In the genomic region with DNA sequence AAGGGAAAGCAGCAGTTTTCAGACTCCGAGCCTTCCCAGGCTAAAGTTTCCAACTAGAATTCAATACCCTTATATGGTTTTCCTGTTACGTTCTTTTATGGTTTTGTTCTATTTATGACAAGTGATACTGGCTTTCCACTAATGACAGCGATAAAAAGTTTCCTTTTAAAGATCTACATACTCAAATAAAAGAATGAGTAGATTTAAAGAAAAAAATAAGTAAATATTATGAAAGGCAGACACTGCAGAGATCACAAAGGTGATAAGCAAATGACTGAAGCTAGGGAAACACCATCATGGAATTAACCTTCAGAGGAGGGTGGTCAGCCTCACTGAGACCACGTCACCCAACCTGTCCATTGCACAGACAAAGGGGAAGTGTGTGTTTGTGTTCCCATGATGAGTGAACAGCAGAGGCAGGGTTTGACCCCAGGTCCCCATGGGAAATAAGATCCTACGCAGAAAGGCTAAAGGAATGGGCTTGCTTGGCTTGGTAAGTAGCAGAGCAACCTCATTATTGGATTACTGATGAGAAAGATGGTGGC, we compare ENCODE assay signal across 8 cellular contexts. TPM values are rescaled to one million over a fixed set of nuclear protein-coding genes. Genes with fewer than 3 reads are reported as not detected.
DNase-seq lines count a peak whose midpoint lies in the region; ATAC-seq lines count a peak whose summit lies in the region.

No MANE protein-coding gene starts in this region.

- DNase-seq in NOMO-1 treated with DMSO at 0.1 percent for 48 hours (lab: John Stamatoyannopoulos, UW; ENCODE audit: unreplicated experiment) = peak; percentile 5
- DNase-seq in NOMO-1 treated with dmso at 0.1 percent for 144 hours (lab: John Stamatoyannopoulos, UW; ENCODE audit: unreplicated experiment) = no peak
- peak; percentile 56 for DNase-seq in naive B cell
- DNase-seq in NCI-H2081 (lab: John Stamatoyannopoulos, UW) = no peak
- no peak for DNase-seq in HUDEP-2 (lab: John Stamatoyannopoulos, UW; ENCODE audit: unreplicated experiment in 76 of 76)
- no peak for DNase-seq in mesendoderm

- WGBS in mesendoderm (ENCODE audit: extremely low coverage, insufficient coverage, low lambda C conversion rate) = no CpG with 5 or more reads among the region's 5 CpGs

- no peaks in the 10 kb centered on the region for H3K27me3 ChIP-seq in mesendoderm (ENCODE audit: insufficient read depth, low read length, poor library complexity)

- no peak overlapping the region for H3K56ac ChIP-seq in mesendoderm (ENCODE audit: low read length)

- no peak overlapping the region for H2BK5ac ChIP-seq in mesendoderm (ENCODE audit: low read length)

- no peaks in the 10 kb centered on the region for H3K9me3 Mint-ChIP-seq in naive B cell

- no peak overlapping the region for H2AK5ac ChIP-seq in mesendoderm (ENCODE audit: low read length)

- no peak overlapping the region for H3K18ac ChIP-seq in mesendoderm (ENCODE audit: low read length)

- no peak overlapping the region for H3K4me3 ChIP-seq in mesendoderm (ENCODE audit: low read length)

- no peaks in the 10 kb centered on the region for H3K36me3 ChIP-seq in mesendoderm (ENCODE audit: control insufficient read depth, insufficient read depth, low read length)

- H4K5ac ChIP-seq in mesendoderm (ENCODE audit: low read length) = no peak overlapping the region

- no peaks in the 10 kb centered on the region for H3K36me3 Mint-ChIP-seq in naive B cell

- no peak overlapping the region for H3K9ac ChIP-seq in mesendoderm (ENCODE audit: low read length)

- no peak overlapping the region for H3K4ac ChIP-seq in mesendoderm (ENCODE audit: low read depth, low read length)

- H3K4me1 Mint-ChIP-seq in naive B cell = peaks cover 62 to 83% (median 81%) of the 10 kb centered on the region in 3 donors

- no peak overlapping the region for H2BK120ac ChIP-seq in mesendoderm (ENCODE audit: low read depth, low read length)

- H3K27ac Mint-ChIP-seq in naive B cell = peak overlapping the region; percentile 96 to 99 (median 97)

- peak overlapping the region; percentile 69 to 85 (median 81) for H3K4me3 Mint-ChIP-seq in naive B cell

- no peak overlapping the region for H4K8ac ChIP-seq in mesendoderm (ENCODE audit: low read depth, low read length)

- H3K79me2 ChIP-seq in mesendoderm (ENCODE audit: control insufficient read depth, insufficient read depth, low read length) = no peaks in the 10 kb centered on the region

- no peak overlapping the region for H3K23ac ChIP-seq in mesendoderm (ENCODE audit: low read length)

- no peak overlapping the region for H3K4me2 ChIP-seq in mesendoderm (ENCODE audit: low read length)

- no peaks in the 10 kb centered on the region for H3K4me1 ChIP-seq in mesendoderm (ENCODE audit: control insufficient read depth, low read depth, low read length)

- H2BK15ac ChIP-seq in mesendoderm (replicated peaks; ENCODE audit: low read depth) = no peak overlapping the region

- H3K27me3 Mint-ChIP-seq in naive B cell = no peaks in the 10 kb centered on the region

- peak overlapping the region; percentile 22 for H3K27ac ChIP-seq in angular gyrus (ENCODE audit: low read depth, low read length)
- no peak overlapping the region for H3K27ac ChIP-seq in mesendoderm (ENCODE audit: low read depth, low read length)

- H3K79me1 ChIP-seq in mesendoderm (ENCODE audit: low read length) = no peaks in the 10 kb centered on the region

- ATAC-seq in HG03196 (IDR thresholded peaks at IDR 0.05; ENCODE audit: unreplicated experiment) (peak; percentile 24), naive B cell (ENCODE audit: low read depth in 2 of 2) (peak; percentile 43 to 52)

RNA-seq across cellular contexts. Expression of a gene that starts 4.0 kb away (rescaled TPM):
- polyA plus RNA-seq in naive B cell (ENCODE audit: low read depth in 6 of 6) = 10 to 100 TPM; 59.8 to 84.3 (median 64.0) TPM
- 0.01 TPM for polyA plus RNA-seq in mesendoderm (2013, experiment 1 of 2)
- polyA plus RNA-seq in mesendoderm (2013, experiment 2 of 2) = 0.07 TPM

RNA-seq across cellular contexts. Expression of a gene that starts 49.8 kb away (rescaled TPM):
- polyA plus RNA-seq in naive B cell (ENCODE audit: low read depth in 6 of 6) = not detected
- 0.29 TPM for polyA plus RNA-seq in mesendoderm (2013, experiment 1 of 2)
- polyA plus RNA-seq in mesendoderm (2013, experiment 2 of 2) = 0.25 TPM

Comparison
In these comparisons a context has a peak if more than half of its experiments do, and no peak if none do; other contexts are left out.
1. DNase-seq: peak in NOMO-1 treated with DMSO at 0.1 percent for 48 hours (single experiment) and naive B cell (single experiment); none in NOMO-1 treated with dmso at 0.1 percent for 144 hours (single experiment), NCI-H2081 (0 of 2), HUDEP-2 (0 of 76) and mesendoderm (single experiment).